18 cellular contexts compared by ENCODE assay signal in the genomic region with DNA sequence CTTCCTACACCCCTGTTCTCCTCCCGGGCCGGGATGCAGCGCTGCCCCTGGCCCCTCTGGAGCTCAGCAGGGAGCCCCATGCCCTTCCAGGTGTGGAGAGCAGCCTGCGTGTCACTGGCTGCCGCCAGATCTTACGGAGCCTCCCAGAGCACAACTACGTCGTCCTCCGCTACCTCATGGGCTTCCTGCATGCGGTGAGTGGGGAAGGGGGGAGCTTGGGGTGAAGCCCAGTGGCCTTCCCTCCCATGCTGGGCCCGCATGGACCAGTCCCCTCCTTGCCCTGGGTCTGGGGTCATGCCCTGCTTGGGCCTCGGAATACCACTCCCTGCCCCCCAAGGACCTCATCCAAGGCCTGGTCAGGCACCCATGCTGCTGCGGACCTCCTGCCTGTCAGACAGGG.
"Had no signal": no experiment of that assay in that cellular context is flagged by ENCODE, and none has a peak within 500 bp of the region (broad histone marks: within the 10 kb centered on the region; RNA-seq: fewer than 3 reads in every experiment).

No MANE protein-coding gene starts in this region.

- H3K27ac ChIP-seq: esophagus squamous epithelium, gastroesophageal sphincter, left lung, lower lobe of right lung, ovary had no signal

- H3K27me3 ChIP-seq: esophagus squamous epithelium, left lung, ovary had no signal

- DNase-seq: dermis blood vessel endothelial cell; esophagus squamous epithelium; foreskin fibroblast; glutamatergic neuron; lower lobe of right lung; natural killer cell; nucleus accumbens; ovary; right cardiac atrium; small intestine; stimulated activated CD4-positive, alpha-beta T cell treated with anti-CD3 and anti-CD28 coated beads, Interleukin-12 subunit alpha, Interleukin-12 subunit beta, amount 100 ng/mL, for 4 hours; stimulated activated naive CD4-positive, alpha-beta T cell treated with Interleukin-2 at 50 U/mL for 16 hours; trophoblast cell had no signal

- ATAC-seq: gastroesophageal sphincter, left lung, natural killer cell, right cardiac atrium had no signal

- FAIRE-seq: small intestine had no signal

- H3K9me3 Mint-ChIP-seq: memory B cell, natural killer cell, neural crest cell had no signal

- H3K4me3 Mint-ChIP-seq: memory B cell, mesothelial cell of epicardium, natural killer cell had no signal

- H3K4me1 Mint-ChIP-seq: memory B cell, mesothelial cell of epicardium, natural killer cell, neural crest cell had no signal

- H3K9me3 ChIP-seq: esophagus squamous epithelium, gastroesophageal sphincter, left lung, lower lobe of right lung, ovary had no signal

- H3K36me3 Mint-ChIP-seq: memory B cell, natural killer cell had no signal

- H3K27ac Mint-ChIP-seq: memory B cell, mesothelial cell of epicardium, natural killer cell had no signal

- H3K36me3 ChIP-seq: esophagus squamous epithelium, gastroesophageal sphincter, left lung, lower lobe of right lung, ovary had no signal

- H3K4me1 ChIP-seq: esophagus squamous epithelium, gastroesophageal sphincter, left lung, lower lobe of right lung had no signal

- H3K4me3 ChIP-seq: esophagus squamous epithelium, gastroesophageal sphincter, left lung, lower lobe of right lung, ovary had no signal
